In genomic region chr19:43589277-43589676, GRCh38 we compare ENCODE assay signal across 24 cellular contexts. TPM values are rescaled to one million over a fixed set of nuclear protein-coding genes. Genes with fewer than 3 reads are reported as not detected.
DNase-seq lines count a peak whose midpoint lies in the region; ATAC-seq, FAIRE-seq and TF ChIP-seq lines count a peak whose summit lies in the region.
"Had no signal": no experiment of that assay in that cellular context is flagged by ENCODE, and none has a peak within 500 bp of the region (broad histone marks: within the 10 kb centered on the region; RNA-seq: fewer than 3 reads in every experiment).

No MANE protein-coding gene starts in this region.

- H3K9me3 Mint-ChIP-seq in T-helper 1 cell treated with Interleukin-12 subunit alpha and Interleukin-12 subunit beta and Interleukin-4 antibody, amounts not matched to agents 30 μg/mL and 1 μg/mL, for 36 hours: no peaks in the 10 kb centered on the region
- peaks cover 4% of the 10 kb centered on the region for H3K9me3 Mint-ChIP-seq in glutamatergic neuron (ENCODE audit: unreplicated experiment)
- no peaks in the 10 kb centered on the region for H3K9me3 Mint-ChIP-seq in activated T-helper 2 cell treated with anti-CD3 and anti-CD28 coated beads, Interferon-gamma antibody, Interleukin-2, Interleukin-4, amounts not matched to agents 10 μg/mL and 5 μg/mL and 100 μg/mL, durations not matched to agents 14 hours and 24 hours and 36 hours

- H3K9me3 ChIP-seq in spleen: no peaks in the 10 kb centered on the region
- H3K9me3 ChIP-seq: HAP-1 had no signal

- no peaks in the 10 kb centered on the region for H3K27me3 ChIP-seq in spleen (replicated peaks in 1 of 7)
- H3K27me3 ChIP-seq: BLaER1 had no signal

- intact Hi-C loops in spleen (cut with DNase I; ENCODE audit: low total_unique reads): loop anchor here (10.0 kb wide), 1 partner anchor 54 kb away; the partner anchor contains the start of gene ZNF575
- intact Hi-C loops in activated T-helper 2 cell treated with anti-CD3 and anti-CD28 coated beads, Interferon-gamma antibody, Interleukin-2, Interleukin-4, amounts not matched to agents 10 μg/mL and 5 μg/mL and 100 μg/mL, durations not matched to agents 14 hours and 24 hours and 36 hours (cut with micrococcal nuclease): no loop called here

- peaks cover 8 to 38% (median 20%) of the 10 kb centered on the region in 6 donors for H3K4me1 ChIP-seq in spleen

- no peak overlapping the region for H3K4me3 Mint-ChIP-seq in T-helper 1 cell treated with Interleukin-12 subunit alpha and Interleukin-12 subunit beta and Interleukin-4 antibody, amounts not matched to agents 30 μg/mL and 1 μg/mL, for 36 hours
- no peak overlapping the region for H3K4me3 Mint-ChIP-seq in glutamatergic neuron (ENCODE audit: unreplicated experiment)
- no peak overlapping the region for H3K4me3 Mint-ChIP-seq in activated T-helper 2 cell treated with anti-CD3 and anti-CD28 coated beads, Interferon-gamma antibody, Interleukin-2, Interleukin-4, amounts not matched to agents 10 μg/mL and 5 μg/mL and 100 μg/mL, durations not matched to agents 14 hours and 24 hours and 36 hours (ENCODE audit: low read depth)

- WGBS in spleen, 5 donors: 85 to 96% (median 93%) methylated on average over 5 of the region's 5 CpGs

- H3K27ac ChIP-seq in spleen: peak overlapping the region in 5 of 8 donors; percentile 4 to 64 (median 26)
- H3K27ac ChIP-seq: 22Rv1, BLaER1 had no signal

- H3K36me3 Mint-ChIP-seq in T-helper 1 cell treated with Interleukin-12 subunit alpha and Interleukin-12 subunit beta and Interleukin-4 antibody, amounts not matched to agents 30 μg/mL and 1 μg/mL, for 36 hours (ENCODE audit: low read depth): peaks cover 23% of the 10 kb centered on the region
- H3K36me3 Mint-ChIP-seq in glutamatergic neuron (ENCODE audit: unreplicated experiment): peaks cover 5% of the 10 kb centered on the region
- peaks cover 37% of the 10 kb centered on the region for H3K36me3 Mint-ChIP-seq in activated T-helper 2 cell treated with anti-CD3 and anti-CD28 coated beads, Interferon-gamma antibody, Interleukin-2, Interleukin-4, amounts not matched to agents 10 μg/mL and 5 μg/mL and 100 μg/mL, durations not matched to agents 14 hours and 24 hours and 36 hours (ENCODE audit: low read depth)

- no peak for TF ChIP-seq CTCF in glutamatergic neuron (IDR thresholded peaks at IDR 0.05; ENCODE audit: partially characterized antibody, unreplicated experiment)
- TF ChIP-seq CTCF in spleen (IDR thresholded peaks at IDR 0.05 in 8 of 11, conservative IDR thresholded peaks at IDR 0.05 in 3 of 11): no peak

- peak overlapping the region; percentile 46 for H3K27ac Mint-ChIP-seq in T-helper 1 cell treated with Interleukin-12 subunit alpha and Interleukin-12 subunit beta and Interleukin-4 antibody, amounts not matched to agents 30 μg/mL and 1 μg/mL, for 36 hours
- peak overlapping the region; percentile 55 for H3K27ac Mint-ChIP-seq in glutamatergic neuron (ENCODE audit: unreplicated experiment)
- H3K27ac Mint-ChIP-seq in activated T-helper 2 cell treated with anti-CD3 and anti-CD28 coated beads, Interferon-gamma antibody, Interleukin-2, Interleukin-4, amounts not matched to agents 10 μg/mL and 5 μg/mL and 100 μg/mL, durations not matched to agents 14 hours and 24 hours and 36 hours: no peak overlapping the region

- no peaks in the 10 kb centered on the region for H3K27me3 Mint-ChIP-seq in T-helper 1 cell treated with Interleukin-12 subunit alpha and Interleukin-12 subunit beta and Interleukin-4 antibody, amounts not matched to agents 30 μg/mL and 1 μg/mL, for 36 hours (ENCODE audit: low read depth)
- H3K27me3 Mint-ChIP-seq in glutamatergic neuron (ENCODE audit: unreplicated experiment): peaks cover 4% of the 10 kb centered on the region
- H3K27me3 Mint-ChIP-seq in activated T-helper 2 cell treated with anti-CD3 and anti-CD28 coated beads, Interferon-gamma antibody, Interleukin-2, Interleukin-4, amounts not matched to agents 10 μg/mL and 5 μg/mL and 100 μg/mL, durations not matched to agents 14 hours and 24 hours and 36 hours (ENCODE audit: low read depth): no peaks in the 10 kb centered on the region

- peak; percentile 9 for FAIRE-seq in GM12891 (lab: Jason Lieb, UNC)
- FAIRE-seq: G401.6, GM12892 had no signal

- DNase-seq in T-helper 1 cell (no peak), GM12891 (ENCODE audit: insufficient read length, low spot score) (no peak), glutamatergic neuron (no peak), spleen (no peak), kidney glomerular epithelial cell (lab: John Stamatoyannopoulos, UW) (no peak)
- DNase-seq in activated T-helper 2 cell treated with anti-CD3 and anti-CD28 coated beads, Interferon-gamma antibody, Interleukin-2, Interleukin-4, amounts not matched to agents 10 μg/mL and 5 μg/mL and 100 μg/mL, durations not matched to agents 14 hours and 24 hours and 36 hours (ENCODE audit: low spot score): no peak
- DNase-seq: Calu3, DMS79 treated with DMSO at 0.1 percent for 48 hours, IMR-90, NCI-H1417, NCI-H1930, NCI-H2171, NCI-H82, Right ventricle myocardium superior had no signal

- peaks cover 20% of the 10 kb centered on the region for H3K4me1 Mint-ChIP-seq in T-helper 1 cell treated with Interleukin-12 subunit alpha and Interleukin-12 subunit beta and Interleukin-4 antibody, amounts not matched to agents 30 μg/mL and 1 μg/mL, for 36 hours (ENCODE audit: low read depth)
- H3K4me1 Mint-ChIP-seq in glutamatergic neuron (ENCODE audit: low read depth, unreplicated experiment): peaks cover 11% of the 10 kb centered on the region
- peaks cover 11% of the 10 kb centered on the region for H3K4me1 Mint-ChIP-seq in activated T-helper 2 cell treated with anti-CD3 and anti-CD28 coated beads, Interferon-gamma antibody, Interleukin-2, Interleukin-4, amounts not matched to agents 10 μg/mL and 5 μg/mL and 100 μg/mL, durations not matched to agents 14 hours and 24 hours and 36 hours (ENCODE audit: low read depth)

- no peak for TF ChIP-seq POLR2A in GM12891 (IDR thresholded peaks at IDR 0.05; ENCODE audit: low read depth, low read length)
- TF ChIP-seq POLR2A in spleen (IDR thresholded peaks at IDR 0.05): no peak

- peaks cover 0 to 79% (median 28%) of the 10 kb centered on the region in 6 donors for H3K36me3 ChIP-seq in spleen

- H3K4me3 ChIP-seq in spleen: no peak overlapping the region
- H3K4me3 ChIP-seq: BLaER1, HAP-1 had no signal

- no peak for ATAC-seq in HG02884 (IDR thresholded peaks at IDR 0.05; ENCODE audit: unreplicated experiment)
- ATAC-seq: Panc1 had no signal

TF ChIP-seq in GM12891, 5 proteins besides CTCF, POLR2A, EP300 and RAD21:
- TF ChIP-seq TAF1 (IDR thresholded peaks at IDR 0.05; ENCODE audit: low read depth, low read length): no peak
- no peak for TF ChIP-seq PAX5 (IDR thresholded peaks at IDR 0.05; ENCODE audit: insufficient read depth, low read length, severe bottlenecking)
- no peak for TF ChIP-seq POLR2AphosphoS5 (IDR thresholded peaks at IDR 0.05; ENCODE audit: low read depth, low read length)
- TF ChIP-seq SPI1 (IDR thresholded peaks at IDR 0.05; ENCODE audit: low read depth, low read length): no peak
- no peak for TF ChIP-seq POU2F2 (IDR thresholded peaks at IDR 0.05; ENCODE audit: low read depth, low read length)

RNA-seq across cellular contexts. Expression of gene IRGQ, which starts 6.7 kb away (rescaled TPM):
- 2.5 TPM for polyA plus RNA-seq in GM12891 (2012; ENCODE audit: low read depth, missing spikeins)
- 184 TPM for total RNA-seq in glutamatergic neuron (ENCODE audit: unreplicated experiment)
- 10 to 100 TPM; 16.5 to 25.9 (median 20.9) TPM for total RNA-seq in spleen
- 1 to 10 TPM; 3.1 to 3.9 (median 3.8) TPM for polyA plus RNA-seq in spleen
- 27.8 and 32.7 TPM in 2 replicates for total RNA-seq in activated T-helper 2 cell treated with anti-CD3 and anti-CD28 coated beads, Interferon-gamma antibody, Interleukin-2, Interleukin-4, amounts not matched to agents 10 μg/mL and 5 μg/mL and 100 μg/mL, durations not matched to agents 14 hours and 24 hours and 36 hours

RNA-seq across cellular contexts. Expression of gene ZNF576, which starts 7.1 kb away (rescaled TPM):
- 6.5 TPM for polyA plus RNA-seq in GM12891 (2012; ENCODE audit: low read depth, missing spikeins)
- total RNA-seq in glutamatergic neuron (ENCODE audit: unreplicated experiment) (15.0 TPM), spleen (10 to 100 TPM in 5 of 7 donors, 1 to 10 TPM in 2; 8.1 to 12.9 (median 11.5) TPM)
- 10 to 100 TPM in 1 of 3 donors, 1 to 10 TPM in 2; 6.9 to 14.7 (median 9.8) TPM for polyA plus RNA-seq in spleen
- 14.5 and 14.8 TPM in 2 replicates for total RNA-seq in activated T-helper 2 cell treated with anti-CD3 and anti-CD28 coated beads, Interferon-gamma antibody, Interleukin-2, Interleukin-4, amounts not matched to agents 10 μg/mL and 5 μg/mL and 100 μg/mL, durations not matched to agents 14 hours and 24 hours and 36 hours

RNA-seq across cellular contexts. Expression of gene PINLYP, which starts 13.7 kb away (rescaled TPM):
- polyA plus RNA-seq in GM12891 (2012; ENCODE audit: low read depth, missing spikeins): 12.7 TPM
- total RNA-seq in glutamatergic neuron (ENCODE audit: unreplicated experiment): 0.96 TPM
- 1 to 10 TPM; 2.0 to 8.7 (median 4.3) TPM for total RNA-seq in spleen
- 10 to 100 TPM in 1 of 3 donors, 1 to 10 TPM in 2; 6.9 to 10.5 (median 9.6) TPM for polyA plus RNA-seq in spleen
- total RNA-seq in activated T-helper 2 cell treated with anti-CD3 and anti-CD28 coated beads, Interferon-gamma antibody, Interleukin-2, Interleukin-4, amounts not matched to agents 10 μg/mL and 5 μg/mL and 100 μg/mL, durations not matched to agents 14 hours and 24 hours and 36 hours: 9.0 and 9.1 TPM in 2 replicates
- total RNA-seq: HT-29, NCI-H460 had no signal

RNA-seq across cellular contexts. Expression of gene XRCC1, which starts 13.9 kb away (rescaled TPM):
- 27.6 TPM for polyA plus RNA-seq in GM12891 (2012; ENCODE audit: low read depth, missing spikeins)
- total RNA-seq in glutamatergic neuron (ENCODE audit: unreplicated experiment) (39.5 TPM), spleen (10 to 100 TPM; 23.6 to 32.0 (median 26.0) TPM)
- 10 to 100 TPM; 16.0 to 19.0 (median 16.4) TPM for polyA plus RNA-seq in spleen
- 27.3 and 27.5 TPM in 2 replicates for total RNA-seq in activated T-helper 2 cell treated with anti-CD3 and anti-CD28 coated beads, Interferon-gamma antibody, Interleukin-2, Interleukin-4, amounts not matched to agents 10 μg/mL and 5 μg/mL and 100 μg/mL, durations not matched to agents 14 hours and 24 hours and 36 hours

RNA-seq across cellular contexts. Expression of gene SRRM5, which starts 22.6 kb away (rescaled TPM):
- polyA plus RNA-seq in GM12891 (2012; ENCODE audit: low read depth, missing spikeins): 0.14 TPM
- total RNA-seq in glutamatergic neuron (ENCODE audit: unreplicated experiment) (0.51 TPM), spleen (under 1 TPM; 0.32 to 0.94 (median 0.40) TPM)
- under 1 TPM; 0.26 to 0.54 (median 0.52) TPM for polyA plus RNA-seq in spleen
- total RNA-seq in activated T-helper 2 cell treated with anti-CD3 and anti-CD28 coated beads, Interferon-gamma antibody, Interleukin-2, Interleukin-4, amounts not matched to agents 10 μg/mL and 5 μg/mL and 100 μg/mL, durations not matched to agents 14 hours and 24 hours and 36 hours: 0.32 and 0.46 TPM in 2 replicates
- total RNA-seq: IMR-90 had no signal
